26 cellular contexts compared by ENCODE assay signal in genomic region chr14:61893371-61893940, GRCh38.
"Had no signal": no experiment of that assay in that cellular context is flagged by ENCODE, and none has a peak within 500 bp of the region (broad histone marks: within the 10 kb centered on the region; RNA-seq: fewer than 3 reads in every experiment).

No MANE protein-coding gene starts in this region.

- H3K9me3 Mint-ChIP-seq: naive thymus-derived CD8-positive, alpha-beta T cell; nephron; neural crest cell; stimulated activated memory B cell treated with anti-CD40 and anti-IgM and Interleukin-4, amounts not matched to agents 10 μg/mL and 1 μg/mL and 100 μg/mL, for 72 hours; type B pancreatic cell had no signal

- H3K4me3 ChIP-seq: lower lobe of right lung, psoas muscle, right atrium auricular region, right lobe of liver, smooth muscle cell, tibial nerve, uterus had no signal

- H2AFZ ChIP-seq: parathyroid adenoma had no signal

- H3K27ac Mint-ChIP-seq: naive thymus-derived CD8-positive, alpha-beta T cell; nephron; stimulated activated naive CD8-positive, alpha-beta T cell treated with anti-CD3 and anti-CD28 coated beads, Interleukin-15, amount 100 ng/mL, for 72 hours; type B pancreatic cell had no signal

- H3K79me2 ChIP-seq: parathyroid adenoma had no signal

- H3K36me3 Mint-ChIP-seq: naive thymus-derived CD8-positive, alpha-beta T cell; stimulated activated memory B cell treated with anti-CD40 and anti-IgM and Interleukin-4, amounts not matched to agents 10 μg/mL and 1 μg/mL and 100 μg/mL, for 72 hours; type B pancreatic cell had no signal

- DNase-seq: kidney glomerular epithelial cell; left cardiac atrium; lower lobe of right lung; mammary epithelial cell; mesenchymal stem cell; naive thymus-derived CD8-positive, alpha-beta T cell; psoas muscle; right lobe of liver; stimulated activated CD4-positive, alpha-beta T cell treated with anti-CD3 and anti-CD28 coated beads, Interleukin-1b, Interleukin-23, amount 100 ng/mL, for 48 hours; stimulated activated CD4-positive, alpha-beta T cell treated with anti-CD3 and anti-CD28 coated beads, Interleukin-2, amount 100 ng/mL, for 48 hours; stimulated activated CD4-positive, alpha-beta T cell treated with anti-CD3 and anti-CD28 coated beads, Interleukin-4, amount 100 ng/mL, for 4 hours; stimulated activated CD8-positive, alpha-beta memory T cell treated with anti-CD3 and anti-CD28 coated beads, Interleukin-4, amount 100 ng/mL, for 48 hours; stimulated activated naive CD4-positive, alpha-beta T cell treated with Interleukin-2 at 50 U/mL for 16 hours; stimulated activated naive CD8-positive, alpha-beta T cell treated with anti-CD3 and anti-CD28 coated beads, Interleukin-15, amount 100 ng/mL, for 72 hours; substantia nigra; uterus had no signal

- H3K36me3 ChIP-seq: lower lobe of right lung, right atrium auricular region, right lobe of liver, tibial nerve, uterus had no signal

- H3K4me3 Mint-ChIP-seq: naive thymus-derived CD8-positive, alpha-beta T cell; nephron; neural crest cell; stimulated activated memory B cell treated with anti-CD40 and anti-IgM and Interleukin-4, amounts not matched to agents 10 μg/mL and 1 μg/mL and 100 μg/mL, for 72 hours; stimulated activated naive CD8-positive, alpha-beta T cell treated with anti-CD3 and anti-CD28 coated beads, Interleukin-15, amount 100 ng/mL, for 72 hours; type B pancreatic cell had no signal

- H3K9me3 ChIP-seq: lower lobe of right lung, psoas muscle, right atrium auricular region, right lobe of liver, tibial nerve, uterus had no signal

- H3K27me3 Mint-ChIP-seq: stimulated activated memory B cell treated with anti-CD40 and anti-IgM and Interleukin-4, amounts not matched to agents 10 μg/mL and 1 μg/mL and 100 μg/mL, for 72 hours had no signal

- ATAC-seq: left cardiac atrium; left lobe of liver; lower lobe of right lung; naive thymus-derived CD8-positive, alpha-beta T cell; psoas muscle; right lobe of liver; stimulated activated memory B cell treated with anti-CD40 and anti-IgM and Interleukin-4, amounts not matched to agents 10 μg/mL and 1 μg/mL and 100 μg/mL, for 72 hours; stimulated activated naive CD8-positive, alpha-beta T cell treated with anti-CD3 and anti-CD28 coated beads, Interleukin-15, amount 100 ng/mL, for 72 hours had no signal

- H3K27me3 ChIP-seq: right atrium auricular region, right lobe of liver, tibial nerve, uterus had no signal

- H3K9ac ChIP-seq: parathyroid adenoma had no signal

- FAIRE-seq: keratinocyte had no signal

- H3K27ac ChIP-seq: lower lobe of right lung, parathyroid adenoma, psoas muscle, right atrium auricular region, right lobe of liver, tibial nerve, uterus had no signal

- H3K4me2 ChIP-seq: smooth muscle cell had no signal

- H3K4me1 Mint-ChIP-seq: nephron had no signal

- H3K4me1 ChIP-seq: lower lobe of right lung, parathyroid adenoma, psoas muscle, right lobe of liver, tibial nerve, uterus had no signal
